In genomic region chr12:127677537-127678131, GRCh38 we compare ENCODE assay signal across 8 cellular contexts.
A peak's percentile ranks its signal among the peaks of the same experiment; 100 is the strongest.
DNase-seq lines count a peak whose midpoint lies in the region; ATAC-seq and TF ChIP-seq lines count a peak whose summit lies in the region.

No MANE protein-coding gene starts in this region.

- DNase-seq in DMS 273 treated with DMSO at 0.1 percent for 48 hours (lab: John Stamatoyannopoulos, UW) (peak; percentile 23), HEK293T (ENCODE audit: extremely low spot score) (peak; percentile 58), NCI-H345 treated with DMSO at 0.1 percent for 48 hours (lab: John Stamatoyannopoulos, UW; ENCODE audit: unreplicated experiment) (peak; percentile 49), epithelial cell of esophagus (ENCODE audit: low read depth) (peak; percentile 54), myocyte (ENCODE audit: low read depth) (peak; percentile 89), superior temporal gyrus (ENCODE audit: extremely low spot score) (peak; percentile 95)
- DNase-seq in activated CD4-positive, alpha-beta T cell treated with anti-CD3 and anti-CD28 coated beads, Interleukin-2, amount 50 U/mL, for 48 hours = peak; percentile 55 to 61

- CTCF ChIA-PET in HEK293T (lab: Yijun Ruan, JAX) = interaction anchor here (0.6 to 1.5 kb wide), 4 partner anchors 10 to 202 kb away, joined by 3 to 5 read pairs (median 3); no protein-coding TSS in a partner anchor

- POLR2A ChIA-PET in HEK293T (lab: Yijun Ruan, JAX) = no interaction called here

- ATAC-seq in GM18511 (IDR thresholded peaks at IDR 0.05; ENCODE audit: unreplicated experiment) = no peak

- peak; percentile 47 for TF ChIP-seq CTCF in epithelial cell of esophagus (IDR thresholded peaks at IDR 0.05; ENCODE audit: insufficient read depth, low read depth, low read length, missing control alignments)

- no peak overlapping the region for H3K4me3 ChIP-seq in epithelial cell of esophagus (ENCODE audit: low read length)

TF ChIP-seq in HEK293T, 16 proteins besides CTCF, POLR2A, EP300 and RAD21:
- TF ChIP-seq FOXK2 (IDR thresholded peaks at IDR 0.05) = no peak
- no peak for TF ChIP-seq TARDBP (IDR thresholded peaks at IDR 0.05)
- TF ChIP-seq FOXM1 (IDR thresholded peaks at IDR 0.05; ENCODE audit: borderline replicate concordance) = no peak
- no peak for TF ChIP-seq SUZ12 (IDR thresholded peaks at IDR 0.05)
- TF ChIP-seq CTBP1 (IDR thresholded peaks at IDR 0.05; ENCODE audit: borderline replicate concordance) = no peak
- no peak for TF ChIP-seq PKNOX1 (IDR thresholded peaks at IDR 0.05)
- TF ChIP-seq BHLHE40 (IDR thresholded peaks at IDR 0.05; ENCODE audit: borderline replicate concordance) = no peak
- no peak for TF ChIP-seq LEF1 (IDR thresholded peaks at IDR 0.05; ENCODE audit: borderline replicate concordance)
- TF ChIP-seq ARNT (IDR thresholded peaks at IDR 0.05) = no peak
TF ChIP-seq in HEK293T: peak in this region for 0.

Comparison
In these comparisons a context has a peak if more than half of its experiments do, and no peak if none do; other contexts are left out.
1. DNase-seq: peak in every context shown above with its lines; median percentile 95 in superior temporal gyrus; 89 in myocyte; 58 in HEK293T; 58 in activated CD4-positive, alpha-beta T cell treated with anti-CD3 and anti-CD28 coated beads, Interleukin-2, amount 50 U/mL, for 48 hours; 54 in epithelial cell of esophagus; 49 in NCI-H345 treated with DMSO at 0.1 percent for 48 hours; 23 in DMS 273 treated with DMSO at 0.1 percent for 48 hours.